Comparison of ENCODE assay signal across 8 cellular contexts in genomic region chr6:43170452-43171283, GRCh38.
DNase-seq lines count a peak whose midpoint lies in the region; ATAC-seq and FAIRE-seq lines count a peak whose summit lies in the region.

Gene SRF (plus strand): TSS chr6:43171269. CDS start chr6:43171657, 388 bp downstream.

- peak; percentile 71 for FAIRE-seq in islet of Langerhans (lab: Jason Lieb, UNC)

- peak; percentile 96 for DNase-seq in AG08395 (ENCODE audit: low spot score)
- peak; percentile 97 for DNase-seq in NCI-H345 treated with DMSO at 0.1 percent for 48 hours (lab: John Stamatoyannopoulos, UW; ENCODE audit: unreplicated experiment)
- peak; percentile 94 to 98 (median 96) for DNase-seq in activated CD4-positive, CD25-positive, alpha-beta regulatory T cell (lab: John Stamatoyannopoulos, UW)
- peak; percentile 100 for DNase-seq in cerebellar cortex (ENCODE audit: low spot score)
- DNase-seq in stimulated activated CD4-positive, alpha-beta T cell treated with anti-CD3 and anti-CD28 coated beads, Interleukin-12 subunit alpha, Interleukin-12 subunit beta, amount 100 ng/mL, for 4 hours, result peak; percentile 98

- ATAC-seq in GM18909 (IDR thresholded peaks at IDR 0.05; ENCODE audit: poor library complexity, unreplicated experiment) (peak; percentile 70), HG03280 (IDR thresholded peaks at IDR 0.05; ENCODE audit: unreplicated experiment) (peak; percentile 58)

Comparison
In these comparisons a context has a peak if more than half of its experiments do, and no peak if none do; other contexts are left out.
1. Peak in every context shown above with its lines: DNase-seq and ATAC-seq.